ENCODE assay signal across 1 cellular context in genomic region chr16:57419506-57419905, GRCh38.
TF ChIP-seq lines count a peak whose summit lies in the region.

No MANE protein-coding gene starts in this region.

TF ChIP-seq in H1, 55 proteins besides CTCF, POLR2A, EP300 and RAD21:
- TF ChIP-seq ASH2L (IDR thresholded peaks at IDR 0.05; ENCODE audit: low read length) (no peak), CHD1 (IDR thresholded peaks at IDR 0.05; ENCODE audit: low read depth, low read length) (no peak), TAF1 (IDR thresholded peaks at IDR 0.05; ENCODE audit: low read depth, low read length) (no peak), KDM4A (IDR thresholded peaks at IDR 0.05; ENCODE audit: low read depth, low read length, severe bottlenecking) (no peak), BACH1 (IDR thresholded peaks at IDR 0.05; ENCODE audit: low read length) (no peak), RBBP5 (IDR thresholded peaks at IDR 0.05; ENCODE audit: borderline replicate concordance, low read depth, low read length) (no peak), NANOG (IDR thresholded peaks at IDR 0.05; ENCODE audit: insufficient read depth, low read depth, low read length, poor library complexity, severe bottlenecking) (no peak), SIX5 (IDR thresholded peaks at IDR 0.05; ENCODE audit: low read depth, low read length) (no peak)
- TF ChIP-seq, protein P1, sequence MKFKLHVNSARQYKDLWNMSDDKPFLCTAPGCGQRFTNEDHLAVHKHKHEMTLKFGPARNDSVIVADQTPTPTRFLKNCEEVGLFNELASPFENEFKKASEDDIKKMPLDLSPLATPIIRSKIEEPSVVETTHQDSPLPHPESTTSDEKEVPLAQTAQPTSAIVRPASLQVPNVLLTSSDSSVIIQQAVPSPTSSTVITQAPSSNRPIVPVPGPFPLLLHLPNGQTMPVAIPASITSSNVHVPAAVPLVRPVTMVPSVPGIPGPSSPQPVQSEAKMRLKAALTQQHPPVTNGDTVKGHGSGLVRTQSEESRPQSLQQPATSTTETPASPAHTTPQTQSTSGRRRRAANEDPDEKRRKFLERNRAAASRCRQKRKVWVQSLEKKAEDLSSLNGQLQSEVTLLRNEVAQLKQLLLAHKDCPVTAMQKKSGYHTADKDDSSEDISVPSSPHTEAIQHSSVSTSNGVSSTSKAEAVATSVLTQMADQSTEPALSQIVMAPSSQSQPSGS (IDR thresholded peaks at IDR 0.05; ENCODE audit: low read length) = no peak
